16 cellular contexts compared by ENCODE assay signal in genomic region chr5:93336330-93337110, GRCh38.
"Had no signal": no experiment of that assay in that cellular context is flagged by ENCODE, and none has a peak within 500 bp of the region (broad histone marks: within the 10 kb centered on the region; RNA-seq: fewer than 3 reads in every experiment).

No MANE protein-coding gene starts in this region.

- H3K36me3 ChIP-seq: adrenal gland, heart left ventricle, sigmoid colon, suprapubic skin, upper lobe of left lung had no signal

- H3K27me3 ChIP-seq: adrenal gland, heart left ventricle, sigmoid colon, suprapubic skin, upper lobe of left lung had no signal

- H3K4me1 ChIP-seq: adrenal gland, sigmoid colon, suprapubic skin, upper lobe of left lung had no signal

- DNase-seq: activated naive CD4-positive, alpha-beta T cell treated with anti-CD3 and anti-CD28 coated beads, Interleukin-2, amount 50 U/mL, for 16 hours; adrenal gland; central memory CD4-positive, alpha-beta T cell; cortex of kidney; effector memory CD8-positive, alpha-beta T cell; erythroblast; foreskin melanocyte; heart left ventricle; islet precursor cell; left ventricle myocardium superior; sigmoid colon; stimulated activated CD4-positive, alpha-beta T cell treated with anti-CD3 and anti-CD28 coated beads, Interleukin-2, amount 100 ng/mL, for 48 hours; stimulated activated naive CD4-positive, alpha-beta T cell treated with Interleukin-2 at 50 U/mL for 16 hours; upper lobe of left lung had no signal

- H3K9me3 ChIP-seq: adrenal gland, sigmoid colon, suprapubic skin, upper lobe of left lung had no signal

- H3K4me3 ChIP-seq: adrenal gland, heart left ventricle, sigmoid colon, suprapubic skin, upper lobe of left lung had no signal

- ATAC-seq: activated CD4-positive, CD25-positive, alpha-beta regulatory T cell treated with anti-CD3 and anti-CD28 coated beads, Interleukin-2, amount 50 U/mL, for 24 hours; effector memory CD8-positive, alpha-beta T cell; heart left ventricle; left ventricle myocardium superior had no signal

- H3K27ac ChIP-seq: adrenal gland, heart left ventricle, sigmoid colon, suprapubic skin, upper lobe of left lung had no signal
